ENCODE assay signal across 14 cellular contexts in genomic region chr4:61853041-61853440, GRCh38.
A peak's percentile ranks its signal among the peaks of the same experiment; 100 is the strongest.
DNase-seq lines count a peak whose midpoint lies in the region; ATAC-seq and TF ChIP-seq lines count a peak whose summit lies in the region.
"Had no signal": no experiment of that assay in that cellular context is flagged by ENCODE, and none has a peak within 500 bp of the region (broad histone marks: within the 10 kb centered on the region; RNA-seq: fewer than 3 reads in every experiment).

No MANE protein-coding gene starts in this region.

- H3K4me3 Mint-ChIP-seq in endodermal cell = no peak overlapping the region
- H3K4me3 Mint-ChIP-seq: B cell; CD4-positive, alpha-beta T cell had no signal

- in situ Hi-C loops in brain microvascular endothelial cell (cut with HindIII; ENCODE audit: low pct_ligation_motif_present, low sequenced_read_pairs) = no loop called here

- no peaks in the 10 kb centered on the region for H3K9me3 Mint-ChIP-seq in endodermal cell

- H3K9me3 ChIP-seq in HUES48 (ENCODE audit: control insufficient read depth, insufficient read depth, low read length) (no peaks in the 10 kb centered on the region), endodermal cell (ENCODE audit: control insufficient read depth, low read length) (no peaks in the 10 kb centered on the region), iPS-18a (ENCODE audit: control insufficient read depth, low read depth, low read length) (no peaks in the 10 kb centered on the region)

- H3K4me1 ChIP-seq in HUES48 (ENCODE audit: control insufficient read depth, insufficient read depth, low read length) (peaks cover 21% of the 10 kb centered on the region), endodermal cell (ENCODE audit: control insufficient read depth, insufficient read depth, low read length) (no peaks in the 10 kb centered on the region), iPS-18a (ENCODE audit: control insufficient read depth, low read depth, low read length) (peaks cover 13% of the 10 kb centered on the region)

- DNase-seq in endodermal cell (peak; percentile 67), brain microvascular endothelial cell (no peak), NCI-H2171 (lab: John Stamatoyannopoulos, UW) (no peak)
- DNase-seq: C1 segment of cervical spinal cord; Calu3; CD4-positive, alpha-beta T cell; DMS 273 treated with DMSO at 0.1 percent for 48 hours; H7 had no signal

- no peak for TF ChIP-seq CTCF in endodermal cell (conservative IDR thresholded peaks at IDR 0.05)
- TF ChIP-seq CTCF in brain microvascular endothelial cell (IDR thresholded peaks at IDR 0.05; ENCODE audit: low read depth, low read length, missing control alignments) = no peak

- no peak overlapping the region for H3K27ac Mint-ChIP-seq in endodermal cell
- H3K27ac Mint-ChIP-seq: B cell; CD4-positive, alpha-beta T cell had no signal

- H3K27ac ChIP-seq in HUES48 (ENCODE audit: low read depth, low read length) (peak overlapping the region; percentile 47), endodermal cell (ENCODE audit: low read depth, low read length) (no peak overlapping the region), iPS-18a (ENCODE audit: low read length) (no peak overlapping the region), brain microvascular endothelial cell (no peak overlapping the region)

- H3K9ac ChIP-seq in HUES48 (ENCODE audit: low read depth, low read length) (no peak overlapping the region), endodermal cell (ENCODE audit: extremely low read depth, low read length, poor library complexity, severe bottlenecking) (no peak overlapping the region), iPS-18a (ENCODE audit: low read length) (no peak overlapping the region)

- ATAC-seq in GM21619 (IDR thresholded peaks at IDR 0.05; ENCODE audit: unreplicated experiment) (no peak), GM18868 (IDR thresholded peaks at IDR 0.05; ENCODE audit: unreplicated experiment) (no peak)
- ATAC-seq: HepG2 had no signal

- H3K27me3 ChIP-seq in HUES48 (ENCODE audit: control insufficient read depth, insufficient read depth, low read length) (no peaks in the 10 kb centered on the region), endodermal cell (ENCODE audit: control insufficient read depth, insufficient read depth, low read length, poor library complexity, severe bottlenecking) (no peaks in the 10 kb centered on the region), iPS-18a (ENCODE audit: control insufficient read depth, insufficient read depth, low read length) (no peaks in the 10 kb centered on the region), brain microvascular endothelial cell (replicated peaks) (no peaks in the 10 kb centered on the region)

- H3K36me3 ChIP-seq in HUES48 (ENCODE audit: control insufficient read depth, insufficient read depth, low read length) (no peaks in the 10 kb centered on the region), endodermal cell (ENCODE audit: control insufficient read depth, insufficient read depth, low read length) (no peaks in the 10 kb centered on the region), iPS-18a (ENCODE audit: control insufficient read depth, low read depth, low read length) (no peaks in the 10 kb centered on the region), brain microvascular endothelial cell (replicated peaks) (no peaks in the 10 kb centered on the region)

- WGBS in endodermal cell (ENCODE audit: insufficient coverage in 1 of 2, insufficient read length in 1 of 2), 2 experiments = 77% methylated on average over 4 to 6 of the region's 6 CpGs

- H3K36me3 Mint-ChIP-seq in endodermal cell (ENCODE audit: low read depth) = no peaks in the 10 kb centered on the region

- peaks cover 3% of the 10 kb centered on the region for H3K4me1 Mint-ChIP-seq in endodermal cell
- H3K4me1 Mint-ChIP-seq: B cell had no signal

- no peaks in the 10 kb centered on the region for H3K27me3 Mint-ChIP-seq in endodermal cell (ENCODE audit: insufficient read depth)
- H3K27me3 Mint-ChIP-seq: B cell; CD4-positive, alpha-beta T cell had no signal

- H3K4me3 ChIP-seq in HUES48 (ENCODE audit: low read depth, low read length) = peak overlapping the region; percentile 1; the same call in 1 of the 2 replicates
- H3K4me3 ChIP-seq in endodermal cell (ENCODE audit: low read length) = no peak overlapping the region
- H3K4me3 ChIP-seq in iPS-18a (ENCODE audit: low read length) = peak overlapping the region; percentile 36
- H3K4me3 ChIP-seq in brain microvascular endothelial cell (ENCODE audit: low read depth, low read length) = no peak overlapping the region

Comparison
In these comparisons a context has a peak if more than half of its experiments do, and no peak if none do; other contexts are left out.
1. H3K4me3 ChIP-seq: peak in HUES48 (single experiment) and iPS-18a (single experiment); none in endodermal cell (single experiment) and brain microvascular endothelial cell (single experiment).